ENCODE assay signal across 1 cellular context in the genomic region with DNA sequence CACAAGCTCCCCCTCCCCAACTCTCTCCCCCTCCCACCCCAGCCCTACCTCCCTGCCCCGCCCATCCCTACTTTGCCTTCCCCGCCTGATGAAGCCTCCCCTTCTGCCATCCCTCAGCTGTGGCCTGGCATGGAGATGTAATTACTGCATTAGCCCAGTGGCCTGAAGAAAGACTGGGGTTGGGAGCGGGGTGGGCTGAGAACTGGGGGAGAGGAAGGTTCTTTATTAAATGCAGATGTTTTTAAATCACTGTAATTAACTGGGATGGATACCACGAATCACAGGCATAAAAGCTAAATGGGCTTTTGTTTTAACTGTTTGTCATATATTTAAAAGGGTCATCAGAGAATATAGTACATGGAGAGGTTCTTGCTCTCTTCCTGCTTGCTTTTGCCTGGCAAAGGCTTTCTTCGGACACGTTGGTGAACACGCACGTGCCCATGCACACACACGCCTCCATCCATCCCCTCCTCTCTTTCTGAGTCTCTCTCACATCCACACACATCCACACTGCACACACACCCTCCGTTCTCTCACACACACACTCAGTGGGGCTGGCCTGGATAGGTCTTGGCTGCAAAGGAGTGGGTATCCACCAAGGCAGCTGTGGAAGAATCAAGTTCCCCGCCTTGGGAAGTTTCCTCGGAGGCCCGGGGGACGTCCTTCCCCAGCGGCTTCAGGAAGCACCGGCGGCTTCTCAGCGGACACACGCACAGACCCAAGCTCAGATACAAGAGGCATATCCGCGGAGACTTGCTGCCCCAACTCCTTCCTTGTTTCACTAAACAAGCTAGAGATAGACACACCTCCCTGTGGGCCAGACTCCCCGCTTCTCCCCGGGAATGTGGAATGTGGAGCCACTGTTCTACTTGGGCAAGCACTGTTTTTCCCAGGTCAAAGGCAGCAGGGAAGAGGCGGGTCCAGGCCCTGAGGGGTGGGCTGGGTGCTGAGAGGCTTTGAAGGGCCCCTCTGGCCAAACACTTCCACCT.
TF ChIP-seq lines count a peak whose summit lies in the region.

No MANE protein-coding gene starts in this region.

TF ChIP-seq in GM23338, 12 proteins besides CTCF, POLR2A, EP300 and RAD21 (continued from another document):
- TF ChIP-seq POLR2AphosphoS5 (IDR thresholded peaks at IDR 0.05; ENCODE audit: low read depth) (no peak), EZH2phosphoT487 (IDR thresholded peaks at IDR 0.05; ENCODE audit: unreplicated experiment) (no peak), CREB1 (CRISPR knock-in tag; IDR thresholded peaks at IDR 0.05; ENCODE audit: low read depth) (no peak), STAT1 (IDR thresholded peaks at IDR 0.05; ENCODE audit: unreplicated experiment) (no peak), ZNF331 (CRISPR knock-in tag; IDR thresholded peaks at IDR 0.05; ENCODE audit: low read depth) (no peak)
- TF ChIP-seq, protein P1, sequence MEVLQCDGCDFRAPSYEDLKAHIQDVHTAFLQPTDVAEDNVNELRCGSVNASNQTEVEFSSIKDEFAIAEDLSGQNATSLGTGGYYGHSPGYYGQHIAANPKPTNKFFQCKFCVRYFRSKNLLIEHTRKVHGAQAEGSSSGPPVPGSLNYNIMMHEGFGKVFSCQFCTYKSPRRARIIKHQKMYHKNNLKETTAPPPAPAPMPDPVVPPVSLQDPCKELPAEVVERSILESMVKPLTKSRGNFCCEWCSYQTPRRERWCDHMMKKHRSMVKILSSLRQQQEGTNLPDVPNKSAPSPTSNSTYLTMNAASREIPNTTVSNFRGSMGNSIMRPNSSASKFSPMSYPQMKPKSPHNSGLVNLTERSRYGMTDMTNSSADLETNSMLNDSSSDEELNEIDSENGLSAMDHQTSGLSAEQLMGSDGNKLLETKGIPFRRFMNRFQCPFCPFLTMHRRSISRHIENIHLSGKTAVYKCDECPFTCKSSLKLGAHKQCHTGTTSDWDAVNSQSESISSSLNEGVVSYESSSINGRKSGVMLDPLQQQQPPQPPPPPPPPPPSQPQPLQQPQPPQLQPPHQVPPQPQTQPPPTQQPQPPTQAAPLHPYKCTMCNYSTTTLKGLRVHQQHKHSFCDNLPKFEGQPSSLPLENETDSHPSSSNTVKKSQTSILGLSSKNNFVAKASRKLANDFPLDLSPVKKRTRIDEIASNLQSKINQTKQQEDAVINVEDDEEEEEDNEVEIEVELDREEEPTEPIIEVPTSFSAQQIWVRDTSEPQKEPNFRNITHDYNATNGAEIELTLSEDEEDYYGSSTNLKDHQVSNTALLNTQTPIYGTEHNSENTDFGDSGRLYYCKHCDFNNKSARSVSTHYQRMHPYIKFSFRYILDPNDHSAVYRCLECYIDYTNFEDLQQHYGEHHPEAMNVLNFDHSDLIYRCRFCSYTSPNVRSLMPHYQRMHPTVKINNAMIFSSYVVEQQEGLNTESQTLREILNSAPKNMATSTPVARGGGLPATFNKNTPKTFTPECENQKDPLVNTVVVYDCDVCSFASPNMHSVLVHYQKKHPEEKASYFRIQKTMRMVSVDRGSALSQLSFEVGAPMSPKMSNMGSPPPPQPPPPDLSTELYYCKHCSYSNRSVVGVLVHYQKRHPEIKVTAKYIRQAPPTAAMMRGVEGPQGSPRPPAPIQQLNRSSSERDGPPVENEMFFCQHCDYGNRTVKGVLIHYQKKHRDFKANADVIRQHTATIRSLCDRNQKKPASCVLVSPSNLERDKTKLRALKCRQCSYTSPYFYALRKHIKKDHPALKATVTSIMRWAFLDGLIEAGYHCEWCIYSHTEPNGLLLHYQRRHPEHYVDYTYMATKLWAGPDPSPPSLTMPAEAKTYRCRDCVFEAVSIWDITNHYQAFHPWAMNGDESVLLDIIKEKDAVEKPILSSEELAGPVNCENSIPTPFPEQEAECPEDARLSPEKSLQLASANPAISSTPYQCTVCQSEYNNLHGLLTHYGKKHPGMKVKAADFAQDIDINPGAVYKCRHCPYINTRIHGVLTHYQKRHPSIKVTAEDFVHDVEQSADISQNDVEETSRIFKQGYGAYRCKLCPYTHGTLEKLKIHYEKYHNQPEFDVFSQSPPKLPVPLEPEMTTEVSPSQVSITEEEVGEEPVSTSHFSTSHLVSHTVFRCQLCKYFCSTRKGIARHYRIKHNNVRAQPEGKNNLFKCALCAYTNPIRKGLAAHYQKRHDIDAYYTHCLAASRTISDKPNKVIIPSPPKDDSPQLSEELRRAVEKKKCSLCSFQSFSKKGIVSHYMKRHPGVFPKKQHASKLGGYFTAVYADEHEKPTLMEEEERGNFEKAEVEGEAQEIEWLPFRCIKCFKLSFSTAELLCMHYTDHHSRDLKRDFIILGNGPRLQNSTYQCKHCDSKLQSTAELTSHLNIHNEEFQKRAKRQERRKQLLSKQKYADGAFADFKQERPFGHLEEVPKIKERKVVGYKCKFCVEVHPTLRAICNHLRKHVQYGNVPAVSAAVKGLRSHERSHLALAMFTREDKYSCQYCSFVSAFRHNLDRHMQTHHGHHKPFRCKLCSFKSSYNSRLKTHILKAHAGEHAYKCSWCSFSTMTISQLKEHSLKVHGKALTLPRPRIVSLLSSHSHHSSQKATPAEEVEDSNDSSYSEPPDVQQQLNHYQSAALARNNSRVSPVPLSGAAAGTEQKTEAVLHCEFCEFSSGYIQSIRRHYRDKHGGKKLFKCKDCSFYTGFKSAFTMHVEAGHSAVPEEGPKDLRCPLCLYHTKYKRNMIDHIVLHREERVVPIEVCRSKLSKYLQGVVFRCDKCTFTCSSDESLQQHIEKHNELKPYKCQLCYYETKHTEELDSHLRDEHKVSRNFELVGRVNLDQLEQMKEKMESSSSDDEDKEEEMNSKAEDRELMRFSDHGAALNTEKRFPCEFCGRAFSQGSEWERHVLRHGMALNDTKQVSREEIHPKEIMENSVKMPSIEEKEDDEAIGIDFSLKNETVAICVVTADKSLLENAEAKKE (CRISPR knock-in tag; IDR thresholded peaks at IDR 0.05): no peak
- TF ChIP-seq, protein P2, sequence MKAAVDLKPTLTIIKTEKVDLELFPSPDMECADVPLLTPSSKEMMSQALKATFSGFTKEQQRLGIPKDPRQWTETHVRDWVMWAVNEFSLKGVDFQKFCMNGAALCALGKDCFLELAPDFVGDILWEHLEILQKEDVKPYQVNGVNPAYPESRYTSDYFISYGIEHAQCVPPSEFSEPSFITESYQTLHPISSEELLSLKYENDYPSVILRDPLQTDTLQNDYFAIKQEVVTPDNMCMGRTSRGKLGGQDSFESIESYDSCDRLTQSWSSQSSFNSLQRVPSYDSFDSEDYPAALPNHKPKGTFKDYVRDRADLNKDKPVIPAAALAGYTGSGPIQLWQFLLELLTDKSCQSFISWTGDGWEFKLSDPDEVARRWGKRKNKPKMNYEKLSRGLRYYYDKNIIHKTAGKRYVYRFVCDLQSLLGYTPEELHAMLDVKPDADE (IDR thresholded peaks at IDR 0.05): no peak
